17 cellular contexts compared by ENCODE assay signal in genomic region chr17:21058098-21058893, GRCh38. TPM values are rescaled to one million over a fixed set of nuclear protein-coding genes. Genes with fewer than 3 reads are reported as not detected.
DNase-seq lines count a peak whose midpoint lies in the region; ATAC-seq and TF ChIP-seq lines count a peak whose summit lies in the region.
"Had no signal": no experiment of that assay in that cellular context is flagged by ENCODE, and none has a peak within 500 bp of the region (broad histone marks: within the 10 kb centered on the region; RNA-seq: fewer than 3 reads in every experiment).

No MANE protein-coding gene starts in this region.

- H3K4me3 ChIP-seq in AG09309 (ENCODE audit: control insufficient read depth, low read depth, low read length) (no peak overlapping the region), HEK293 (ENCODE audit: low read depth, low read length) (no peak overlapping the region), neuronal stem cell (ENCODE audit: low read length in 2 of 2) (no peak overlapping the region), Peyer's patch (no peak overlapping the region)
- H3K4me3 ChIP-seq: esophagus squamous epithelium, HAP-1 had no signal

- TF ChIP-seq POLR2A in Peyer's patch (IDR thresholded peaks at IDR 0.05): no peak

- H3K23ac ChIP-seq in neuronal stem cell (ENCODE audit: low read depth, low read length, poor library complexity): no peak overlapping the region

- no peak overlapping the region for H3K4ac ChIP-seq in neuronal stem cell (ENCODE audit: low read length)

- no peak overlapping the region for H4K91ac ChIP-seq in neuronal stem cell (ENCODE audit: low read depth, low read length, poor library complexity)

- no peak overlapping the region for H3K14ac ChIP-seq in neuronal stem cell (ENCODE audit: low read length)

- no peaks in the 10 kb centered on the region for H3K36me3 Mint-ChIP-seq in activated CD8-positive, alpha-beta T cell treated with anti-CD3 and anti-CD28 coated beads, Interleukin-2, amount 10 ng/mL, durations not matched to agents 7 days and 5 days (ENCODE audit: low read depth)

- TF ChIP-seq CTCF in AG09309 (IDR thresholded peaks at IDR 0.05; ENCODE audit: control insufficient read depth, insufficient read depth, low read depth, low read length, missing control alignments): peak; percentile 33
- no peak for TF ChIP-seq CTCF in HEK293 (tag by site-specific recombination; IDR thresholded peaks at IDR 0.05)
- TF ChIP-seq CTCF in Peyer's patch (IDR thresholded peaks at IDR 0.05): no peak

- DNase-seq in AG09309 (ENCODE audit: low read depth) (no peak), hepatic stellate cell (ENCODE audit: low spot score) (peak; percentile 75), neuronal stem cell (ENCODE audit: low spot score) (no peak), Peyer's patch (no peak), NCI-H2081 (lab: John Stamatoyannopoulos, UW) (no peak)
- peak; percentile 39 for DNase-seq in activated CD8-positive, alpha-beta T cell treated with anti-CD3 and anti-CD28 coated beads, Interleukin-2, amount 10 ng/mL, durations not matched to agents 7 days and 5 days
- DNase-seq: activated T-cell treated with anti-CD3 and anti-CD28 coated beads, Interleukin-2, amount 50 U/mL, for 4 hours; CD4-positive, alpha-beta T cell; esophagus squamous epithelium; Kasumi-1; left colon had no signal

- H3K9ac ChIP-seq in neuronal stem cell (ENCODE audit: low read depth, low read length, poor library complexity): no peak overlapping the region

- ATAC-seq in activated CD8-positive, alpha-beta T cell treated with anti-CD3 and anti-CD28 coated beads, Interleukin-2, amount 10 ng/mL, durations not matched to agents 7 days and 5 days: no peak
- ATAC-seq in GM18858 (IDR thresholded peaks at IDR 0.05; ENCODE audit: unreplicated experiment): no peak
- ATAC-seq: activated T-cell treated with anti-CD3 and anti-CD28 coated beads, Interleukin-2, amount 50 U/mL, for 4 hours; left colon had no signal

- no peak overlapping the region for H3K27ac Mint-ChIP-seq in activated CD8-positive, alpha-beta T cell treated with anti-CD3 and anti-CD28 coated beads, Interleukin-2, amount 10 ng/mL, durations not matched to agents 7 days and 5 days
- H3K27ac Mint-ChIP-seq: CD4-positive, alpha-beta T cell; nephron had no signal

- WGBS in neuronal stem cell (ENCODE audit: extremely low coverage in 2 of 2, insufficient read length in 2 of 2, insufficient replicate concordance in 1 of 2), 2 donors: no CpG with 5 or more reads among the region's 5 CpGs

- H2BK5ac ChIP-seq in neuronal stem cell (ENCODE audit: low read length): no peak overlapping the region

- H2AK5ac ChIP-seq in neuronal stem cell (ENCODE audit: low read depth, low read length): no peak overlapping the region

- no peaks in the 10 kb centered on the region for H3K36me3 ChIP-seq in HEK293 (ENCODE audit: control insufficient read depth in 2 of 2, insufficient read depth in 1 of 2, low read length in 2 of 2)
- H3K36me3 ChIP-seq in neuronal stem cell (replicated peaks in 1 of 2; ENCODE audit: control insufficient read depth in 2 of 2, insufficient read depth in 2 of 2, low read length in 2 of 2): no peaks in the 10 kb centered on the region
- no peaks in the 10 kb centered on the region for H3K36me3 ChIP-seq in Peyer's patch
- H3K36me3 ChIP-seq: esophagus squamous epithelium, HAP-1 had no signal

- POLR2A ChIA-PET in HEK293 (lab: Yijun Ruan, JAX): interaction anchor here (3.1 kb wide), 1 partner anchor 15 kb away, joined by 13 read pairs; the partner anchor contains the start of gene USP22
- POLR2A ChIA-PET in activated CD8-positive, alpha-beta T cell treated with anti-CD3 and anti-CD28 coated beads, Interleukin-2, amount 10 ng/mL, durations not matched to agents 7 days and 5 days (lab: Charles Lee): interaction anchor here (1.4 kb wide), 1 partner anchor 15 kb away, joined by 3 read pairs; no protein-coding TSS in a partner anchor

- no peak overlapping the region for H4K8ac ChIP-seq in neuronal stem cell (ENCODE audit: low read depth, low read length)

- no peak overlapping the region for H2BK120ac ChIP-seq in neuronal stem cell (ENCODE audit: low read depth, low read length)

- H3K4me1 ChIP-seq in HEK293 (ENCODE audit: control insufficient read depth, insufficient read depth, low read length): peaks cover 2% of the 10 kb centered on the region; the same call in 1 of the 2 replicates
- H3K4me1 ChIP-seq in neuronal stem cell (ENCODE audit: control insufficient read depth in 2 of 2, insufficient read depth in 1 of 2, low read depth in 1 of 2, low read length in 2 of 2): peaks cover 0 to 2% of the 10 kb centered on the region in 2 donors
- no peaks in the 10 kb centered on the region for H3K4me1 ChIP-seq in Peyer's patch
- H3K4me1 ChIP-seq: esophagus squamous epithelium, HAP-1 had no signal

- H2AFZ ChIP-seq in neuronal stem cell (ENCODE audit: low read length): no peak overlapping the region

- no peaks in the 10 kb centered on the region for H3K9me3 Mint-ChIP-seq in activated CD8-positive, alpha-beta T cell treated with anti-CD3 and anti-CD28 coated beads, Interleukin-2, amount 10 ng/mL, durations not matched to agents 7 days and 5 days (ENCODE audit: insufficient read depth)
- H3K9me3 Mint-ChIP-seq: activated T-cell treated with anti-CD3 and anti-CD28 coated beads, Interleukin-2, amount 50 U/mL, for 4 hours; CD4-positive, alpha-beta T cell; central memory CD8-positive, alpha-beta T cell; nephron had no signal

- no peak overlapping the region for H3K4me2 ChIP-seq in neuronal stem cell (ENCODE audit: insufficient read depth, low read length, poor library complexity, severe bottlenecking)

- H3K79me1 ChIP-seq in neuronal stem cell (ENCODE audit: low read depth, low read length): no peaks in the 10 kb centered on the region

- H3K9me3 ChIP-seq in HEK293 (ENCODE audit: control insufficient read depth, insufficient read depth, low read depth, low read length) (no peaks in the 10 kb centered on the region), neuronal stem cell (replicated peaks in 1 of 2; ENCODE audit: control insufficient read depth in 2 of 2, insufficient read depth in 1 of 2, low read depth in 1 of 2, low read length in 2 of 2) (no peaks in the 10 kb centered on the region), Peyer's patch (no peaks in the 10 kb centered on the region)
- H3K9me3 ChIP-seq: esophagus squamous epithelium, HAP-1 had no signal

- H3K27ac ChIP-seq in HEK293 (ENCODE audit: extremely low read depth, low read depth, low read length) (no peak overlapping the region), neuronal stem cell (replicated peaks; ENCODE audit: low read length) (no peak overlapping the region), Peyer's patch (no peak overlapping the region)
- H3K27ac ChIP-seq: esophagus squamous epithelium, VCaP had no signal

- CTCF ChIA-PET in HEK293 (lab: Yijun Ruan, JAX): interaction anchor here (0.6 to 3.1 kb wide), 8 partner anchors 13 to 452 kb away, joined by 3 to 19 read pairs (median 4); partner anchors contain the start of gene USP22
- CTCF ChIA-PET in activated CD8-positive, alpha-beta T cell treated with anti-CD3 and anti-CD28 coated beads, Interleukin-2, amount 10 ng/mL, durations not matched to agents 7 days and 5 days (lab: Charles Lee): interaction anchor here (1.5 kb wide), 2 partner anchors 41 to 50 kb away, joined by 3 to 4 read pairs; no protein-coding TSS in a partner anchor

- H3K4me1 Mint-ChIP-seq in activated CD8-positive, alpha-beta T cell treated with anti-CD3 and anti-CD28 coated beads, Interleukin-2, amount 10 ng/mL, durations not matched to agents 7 days and 5 days (ENCODE audit: low read depth): peaks cover 8% of the 10 kb centered on the region
- H3K4me1 Mint-ChIP-seq: central memory CD8-positive, alpha-beta T cell; nephron had no signal

- H3K4me3 Mint-ChIP-seq in activated CD8-positive, alpha-beta T cell treated with anti-CD3 and anti-CD28 coated beads, Interleukin-2, amount 10 ng/mL, durations not matched to agents 7 days and 5 days: no peak overlapping the region
- H3K4me3 Mint-ChIP-seq: activated T-cell treated with anti-CD3 and anti-CD28 coated beads, Interleukin-2, amount 50 U/mL, for 4 hours; CD4-positive, alpha-beta T cell; central memory CD8-positive, alpha-beta T cell; nephron had no signal

- H3K27me3 Mint-ChIP-seq in activated CD8-positive, alpha-beta T cell treated with anti-CD3 and anti-CD28 coated beads, Interleukin-2, amount 10 ng/mL, durations not matched to agents 7 days and 5 days (ENCODE audit: low read depth): peaks cover 3% of the 10 kb centered on the region

- no peak overlapping the region for H3K18ac ChIP-seq in neuronal stem cell (ENCODE audit: low read length)

- H3K27me3 ChIP-seq in neuronal stem cell (ENCODE audit: control insufficient read depth in 3 of 3, insufficient read depth in 3 of 3, low read depth in 1 of 3, low read length in 3 of 3): peaks cover 0 to 17% (median 0%) of the 10 kb centered on the region in 3 experiments
- no peaks in the 10 kb centered on the region for H3K27me3 ChIP-seq in Peyer's patch

- H2BK12ac ChIP-seq in neuronal stem cell (ENCODE audit: low read length): no peak overlapping the region

- no peak overlapping the region for H2BK15ac ChIP-seq in neuronal stem cell (ENCODE audit: low read length)

TF ChIP-seq in HEK293, 187 proteins besides CTCF, POLR2A, EP300 and RAD21:
- peak; percentile 39; the same call in 1 of the 2 replicates for TF ChIP-seq ZBTB48 (tag by site-specific recombination; IDR thresholded peaks at IDR 0.05)
- TF ChIP-seq EGR2 (tag by site-specific recombination; IDR thresholded peaks at IDR 0.05; ENCODE audit: low read depth): no peak

RNA-seq across cellular contexts. Expression of gene USP22, which starts 15.5 kb away (rescaled TPM):
- total RNA-seq in activated CD8-positive, alpha-beta T cell treated with anti-CD3 and anti-CD28 coated beads, Interleukin-2, amount 10 ng/mL, durations not matched to agents 7 days and 5 days: 100 to 1,000 TPM; 138 to 148 TPM
- 144 TPM for polyA plus RNA-seq in neuronal stem cell (2013, experiment 1 of 2)
- 140 TPM for polyA plus RNA-seq in neuronal stem cell (2013, experiment 2 of 2)
- total RNA-seq in Peyer's patch: 100 to 1,000 TPM; 125 to 229 (median 146) TPM

Comparison
In these comparisons a context has a peak if more than half of its experiments do, and no peak if none do; other contexts are left out.
1. DNase-seq: peak in activated CD8-positive, alpha-beta T cell treated with anti-CD3 and anti-CD28 coated beads, Interleukin-2, amount 10 ng/mL, durations not matched to agents 7 days and 5 days (single experiment) and hepatic stellate cell (single experiment); none in AG09309 (single experiment), neuronal stem cell (single experiment), Peyer's patch (0 of 3) and NCI-H2081 (0 of 2).